In the genomic region with DNA sequence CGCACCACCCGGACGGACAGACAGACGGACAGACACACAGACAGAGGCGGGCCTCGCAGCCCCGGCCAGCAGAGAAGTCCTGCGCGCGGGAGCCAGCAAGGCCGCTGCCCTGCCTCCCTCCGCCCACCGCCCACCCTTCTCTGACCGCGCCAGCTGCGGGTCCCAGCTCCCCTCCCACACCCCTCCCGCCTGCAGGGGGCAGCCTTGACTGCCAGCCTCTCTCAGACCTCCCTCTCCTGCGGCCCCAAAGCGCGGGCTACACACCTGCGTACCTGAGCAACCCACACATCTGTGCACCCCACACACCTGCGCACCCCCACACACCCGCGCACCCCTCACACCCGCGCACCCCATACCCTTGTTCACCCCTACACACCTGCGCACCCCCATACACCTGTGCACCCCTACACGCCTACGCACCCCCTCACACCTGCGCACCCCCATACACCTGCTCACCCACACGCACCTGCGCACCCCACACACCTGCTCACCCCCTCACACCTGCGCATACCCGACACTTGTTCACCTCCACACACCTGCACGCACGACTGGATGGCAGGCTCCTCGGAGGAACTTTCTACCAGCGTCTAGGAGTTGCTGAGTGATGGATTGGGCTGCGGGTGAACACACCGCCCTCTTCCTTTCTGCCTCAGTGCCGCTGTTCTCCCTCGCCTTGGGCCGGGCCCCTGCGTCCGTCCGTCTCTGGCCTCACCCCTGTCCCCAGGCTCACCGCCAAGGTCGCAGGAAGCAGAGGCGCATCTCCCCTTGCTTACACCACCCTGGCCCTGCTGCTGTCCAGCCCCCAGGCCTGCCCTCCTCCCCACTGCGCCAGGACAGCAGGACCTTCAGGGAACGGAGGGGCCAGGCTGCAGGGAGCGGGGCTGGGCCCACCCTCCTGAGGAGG, we compare ENCODE assay signal across 8 cellular contexts. TPM values are rescaled to one million over a fixed set of nuclear protein-coding genes. Genes with fewer than 3 reads are reported as not detected.
DNase-seq lines count a peak whose midpoint lies in the region; ATAC-seq and TF ChIP-seq lines count a peak whose summit lies in the region.

No MANE protein-coding gene starts in this region.

- peaks cover 0 to 14% (median 7%) of the 10 kb centered on the region in 4 donors for H3K4me1 Mint-ChIP-seq in naive thymus-derived CD8-positive, alpha-beta T cell

- POLR2A ChIA-PET in naive thymus-derived CD8-positive, alpha-beta T cell (lab: Charles Lee), result no interaction called here

- H3K27me3 ChIP-seq in BE2C, result no peaks in the 10 kb centered on the region

- no peak overlapping the region for H3K4me3 ChIP-seq in BE2C (ENCODE audit: low read depth, low read length)
- no peak overlapping the region for H3K4me3 ChIP-seq in foreskin fibroblast (ENCODE audit: low read depth in 1 of 2, low read length in 2 of 2)

- no peaks in the 10 kb centered on the region for H3K9me3 ChIP-seq in BE2C

- peak; percentile 66 for DNase-seq in BE2C
- peak; percentile 68 for DNase-seq in HuH-7.5 (ENCODE audit: low spot score)
- peak; percentile 42 for DNase-seq in activated naive CD4-positive, alpha-beta T cell treated with Interleukin-2 at 50 U/mL for 16 hours
- DNase-seq in naive thymus-derived CD8-positive, alpha-beta T cell, result peak in 9 of 10 donors; percentile 36 to 63 (median 54)
- no peak for DNase-seq in foreskin fibroblast
- DNase-seq in NCI-H226, result no peak
- no peak for DNase-seq in NCI-H128 (lab: John Stamatoyannopoulos, UW; ENCODE audit: unreplicated experiment)

- H3K27ac Mint-ChIP-seq in naive thymus-derived CD8-positive, alpha-beta T cell, result no peak overlapping the region

- peak; percentile 45 for TF ChIP-seq CTCF in BE2C (IDR thresholded peaks at IDR 0.05; ENCODE audit: low read depth, low read length)
- no peak for TF ChIP-seq CTCF in foreskin fibroblast (IDR thresholded peaks at IDR 0.05; ENCODE audit: low read depth, low read length)

- ATAC-seq in naive thymus-derived CD8-positive, alpha-beta T cell, result peak in 1 of 2 donors; percentile 80
- ATAC-seq in HG02870 (IDR thresholded peaks at IDR 0.05; ENCODE audit: unreplicated experiment), result no peak

- H3K36me3 Mint-ChIP-seq in naive thymus-derived CD8-positive, alpha-beta T cell, result peaks cover 0 to 2% (median 0%) of the 10 kb centered on the region in 3 donors

- no peak overlapping the region for H3K4me3 Mint-ChIP-seq in naive thymus-derived CD8-positive, alpha-beta T cell

- H3K36me3 ChIP-seq in BE2C, result no peaks in the 10 kb centered on the region

- H3K27me3 Mint-ChIP-seq in naive thymus-derived CD8-positive, alpha-beta T cell, result peaks cover 12 to 31% (median 23%) of the 10 kb centered on the region in 5 donors

- no peaks in the 10 kb centered on the region for H3K9me3 Mint-ChIP-seq in naive thymus-derived CD8-positive, alpha-beta T cell

- H3K4me1 ChIP-seq in BE2C, result no peaks in the 10 kb centered on the region

RNA-seq across cellular contexts. Expression of gene TMEM106C, which starts 20.8 kb away (rescaled TPM):
- 57.5 TPM for polyA plus RNA-seq in BE2C (2012; ENCODE audit: insufficient read depth, insufficient read length, low read depth)
- total RNA-seq in naive thymus-derived CD8-positive, alpha-beta T cell, result 10 to 100 TPM; 31.4 to 35.9 TPM
- polyA plus RNA-seq in naive thymus-derived CD8-positive, alpha-beta T cell, result 10 to 100 TPM; 37.0 to 52.8 (median 51.4) TPM

RNA-seq across cellular contexts. Expression of gene VDR, which starts 37.8 kb away (rescaled TPM):
- 0.09 TPM for polyA plus RNA-seq in BE2C (2012; ENCODE audit: insufficient read depth, insufficient read length, low read depth)
- under 1 TPM; 0.49 to 0.73 TPM for total RNA-seq in naive thymus-derived CD8-positive, alpha-beta T cell
- polyA plus RNA-seq in naive thymus-derived CD8-positive, alpha-beta T cell, result not detected

Comparison
In these comparisons a context has a peak if more than half of its experiments do, and no peak if none do; other contexts are left out.
1. DNase-seq: peak in BE2C (single experiment), HuH-7.5 (single experiment), activated naive CD4-positive, alpha-beta T cell treated with Interleukin-2 at 50 U/mL for 16 hours (single experiment) and naive thymus-derived CD8-positive, alpha-beta T cell (9 of 10); none in foreskin fibroblast (0 of 2), NCI-H226 (single experiment) and NCI-H128 (single experiment).